In the genomic region with DNA sequence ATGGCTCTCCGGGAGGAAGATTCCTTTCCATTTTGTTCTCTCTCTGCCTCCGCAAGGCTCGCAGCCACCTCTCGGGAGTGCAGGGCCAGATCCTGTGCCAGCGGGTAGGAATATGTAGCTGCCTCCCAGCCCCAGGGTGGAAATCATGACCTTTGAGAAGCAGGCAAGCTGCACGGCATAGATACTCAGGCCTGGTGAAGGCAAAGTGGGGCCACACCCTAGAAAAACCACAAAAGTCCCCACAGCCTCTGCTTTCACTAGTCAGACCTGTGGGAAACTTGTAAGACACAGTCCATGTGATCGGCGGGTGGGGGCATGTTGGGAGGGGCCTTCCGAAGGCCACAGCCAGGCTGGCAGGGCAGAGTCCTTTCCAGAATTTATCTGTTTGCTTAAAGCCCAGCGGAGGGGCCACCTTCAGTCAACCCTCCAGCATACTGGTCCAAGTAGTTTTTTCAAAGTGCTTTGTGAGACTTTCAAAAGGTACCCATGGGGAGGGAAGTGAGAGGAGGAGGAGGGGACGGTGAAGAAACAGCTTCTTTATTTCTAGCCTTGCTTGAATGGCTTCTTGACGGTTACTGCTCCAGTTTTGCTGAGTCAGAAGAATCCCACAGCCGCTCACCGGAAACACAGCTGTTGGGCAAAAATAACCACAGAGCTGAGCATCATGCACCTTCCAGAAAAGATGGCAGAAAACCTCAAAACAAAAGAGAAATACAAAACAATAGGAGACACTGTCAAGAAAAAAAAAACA, we compare ENCODE assay signal across 8 cellular contexts. TPM values are rescaled to one million over a fixed set of nuclear protein-coding genes. Genes with fewer than 3 reads are reported as not detected.
DNase-seq lines count a peak whose midpoint lies in the region; ATAC-seq and TF ChIP-seq lines count a peak whose summit lies in the region.

Gene MAP1LC3B2, plus strand, starts transcription at position 52 of the 751 bp plus-strand sequence. CDS start 16,562 bp downstream, outside the sequence.

- H3K36me3 ChIP-seq in PC-3 (ENCODE audit: low read depth, low read length) (no peaks in the 10 kb centered on the region; the same call in 1 of the 2 replicates), ovary (no peaks in the 10 kb centered on the region), tibial nerve (no peaks in the 10 kb centered on the region)

- H3K27me3 Mint-ChIP-seq in activated T-helper 1 cell treated with anti-CD3 and anti-CD28 coated beads, Interleukin-12 subunit alpha, Interleukin-12 subunit beta, Interleukin-2, Interleukin-4 antibody, amounts not matched to agents 30 ng/mL and 10 ng/mL and 1 ng/mL, durations not matched to agents 14 hours and 24 hours and 36 hours (ENCODE audit: insufficient read depth), result peaks cover 6% of the 10 kb centered on the region

- TF ChIP-seq CTCF in PC-3 (conservative IDR thresholded peaks at IDR 0.05; ENCODE audit: low read depth, low read length), result no peak
- TF ChIP-seq CTCF in ovary (IDR thresholded peaks at IDR 0.05), result no peak
- TF ChIP-seq CTCF in tibial nerve (IDR thresholded peaks at IDR 0.05), result no peak

- 36 to 37% (median 37%) methylated on average over 14 of the region's 14 CpGs for WGBS in ovary, 3 donors
- WGBS in tibial nerve, 2 donors, result 30% methylated on average over 14 of the region's 14 CpGs

- intact Hi-C loops in PC-3 (cut with micrococcal nuclease) (no loop called here), ovary (cut with DNase I) (no loop called here)
- intact Hi-C loops in activated T-helper 1 cell treated with anti-CD3 and anti-CD28 coated beads, Interleukin-12 subunit alpha, Interleukin-12 subunit beta, Interleukin-2, Interleukin-4 antibody, amounts not matched to agents 30 ng/mL and 10 ng/mL and 1 ng/mL, durations not matched to agents 14 hours and 24 hours and 36 hours (cut with micrococcal nuclease), result loop anchor here (1.0 to 10.0 kb wide), 10 partner anchors 21 to 499 kb away; partner anchors contain the start of gene MED13L

- no peaks in the 10 kb centered on the region for H3F3A ChIP-seq in PC-3 (ENCODE audit: low read length, unreplicated experiment)

- peaks cover 6% of the 10 kb centered on the region for H3K36me3 Mint-ChIP-seq in activated T-helper 1 cell treated with anti-CD3 and anti-CD28 coated beads, Interleukin-12 subunit alpha, Interleukin-12 subunit beta, Interleukin-2, Interleukin-4 antibody, amounts not matched to agents 30 ng/mL and 10 ng/mL and 1 ng/mL, durations not matched to agents 14 hours and 24 hours and 36 hours (ENCODE audit: low read depth)

- peak within 1 kb of the TSS; percentile 94 for H3K27ac Mint-ChIP-seq in activated T-helper 1 cell treated with anti-CD3 and anti-CD28 coated beads, Interleukin-12 subunit alpha, Interleukin-12 subunit beta, Interleukin-2, Interleukin-4 antibody, amounts not matched to agents 30 ng/mL and 10 ng/mL and 1 ng/mL, durations not matched to agents 14 hours and 24 hours and 36 hours

- DNase-seq in PC-3 (peak; percentile 74), foreskin melanocyte (peak; percentile 69), ovary (peak in 3 of 5 donors; percentile 30 to 51 (median 49)), tibial nerve (ENCODE audit: low spot score in 2 of 2) (peak in 1 of 2 donors; percentile 44), NCI-H82 (lab: John Stamatoyannopoulos, UW) (no peak)
- peak; percentile 86 for DNase-seq in activated T-helper 1 cell treated with anti-CD3 and anti-CD28 coated beads, Interleukin-12 subunit alpha, Interleukin-12 subunit beta, Interleukin-2, Interleukin-4 antibody, amounts not matched to agents 30 ng/mL and 10 ng/mL and 1 ng/mL, durations not matched to agents 14 hours and 24 hours and 36 hours (ENCODE audit: low spot score)

- ATAC-seq in GM18517 (IDR thresholded peaks at IDR 0.05; ENCODE audit: unreplicated experiment) (peak; percentile 77), HG02938 (IDR thresholded peaks at IDR 0.05; ENCODE audit: unreplicated experiment) (peak; percentile 82), PC-3 (peak; percentile 87)

- H3K27ac ChIP-seq in PC-3 (ENCODE audit: low read length) (peak within 1 kb of the TSS; percentile 86), ovary (no peak within 1 kb of the TSS), tibial nerve (peak within 1 kb of the TSS in 3 of 4 donors; percentile 31 to 65 (median 48))

- no peaks in the 10 kb centered on the region for H3K9me2 ChIP-seq in PC-3 (replicated peaks; ENCODE audit: low read length)

- POLR2A ChIA-PET in PC-3 (lab: Charles Lee; ENCODE audit: unreplicated experiment), result interaction anchor here (0.6 kb wide), 1 partner anchor 40 kb away, joined by 5 read pairs; no protein-coding TSS in a partner anchor

- TF ChIP-seq POLR2A in ovary (IDR thresholded peaks at IDR 0.05), result no peak
- no peak for TF ChIP-seq POLR2A in tibial nerve (IDR thresholded peaks at IDR 0.05)

- H3K4me3 ChIP-seq in PC-3 (ENCODE audit: low read length) (no peak within 1 kb of the TSS), ovary (no peak within 1 kb of the TSS), tibial nerve (peak within 1 kb of the TSS in 1 of 4 donors; percentile 9)

- H3K4me1 Mint-ChIP-seq in activated T-helper 1 cell treated with anti-CD3 and anti-CD28 coated beads, Interleukin-12 subunit alpha, Interleukin-12 subunit beta, Interleukin-2, Interleukin-4 antibody, amounts not matched to agents 30 ng/mL and 10 ng/mL and 1 ng/mL, durations not matched to agents 14 hours and 24 hours and 36 hours (ENCODE audit: low read depth), result peaks cover 38% of the 10 kb centered on the region

- BruUV-seq in PC-3 (replicated peaks; lab: Mats Ljungman, UMichigan), result no TSS peak

- H3K79me2 ChIP-seq in PC-3 (ENCODE audit: low read length), result no peaks in the 10 kb centered on the region

- peaks cover 18% of the 10 kb centered on the region for H3K9me3 Mint-ChIP-seq in activated T-helper 1 cell treated with anti-CD3 and anti-CD28 coated beads, Interleukin-12 subunit alpha, Interleukin-12 subunit beta, Interleukin-2, Interleukin-4 antibody, amounts not matched to agents 30 ng/mL and 10 ng/mL and 1 ng/mL, durations not matched to agents 14 hours and 24 hours and 36 hours

- peaks cover 14% of the 10 kb centered on the region for H3K4me1 ChIP-seq in PC-3 (ENCODE audit: insufficient read depth, low read length)
- peaks cover 4% of the 10 kb centered on the region for H3K4me1 ChIP-seq in ovary (ENCODE audit: insufficient read depth)
- H3K4me1 ChIP-seq in tibial nerve, result peaks cover 0 to 19% (median 10%) of the 10 kb centered on the region in 4 donors

- H2AFZ ChIP-seq in PC-3 (ENCODE audit: low read length), result peak within 1 kb of the TSS; percentile 67

- H3K4me3 Mint-ChIP-seq in activated T-helper 1 cell treated with anti-CD3 and anti-CD28 coated beads, Interleukin-12 subunit alpha, Interleukin-12 subunit beta, Interleukin-2, Interleukin-4 antibody, amounts not matched to agents 30 ng/mL and 10 ng/mL and 1 ng/mL, durations not matched to agents 14 hours and 24 hours and 36 hours, result peak within 1 kb of the TSS; percentile 65

- no peak for TF ChIP-seq EP300 in ovary (IDR thresholded peaks at IDR 0.05)
- peak in 1 of 2 donors; percentile 61 for TF ChIP-seq EP300 in tibial nerve (IDR thresholded peaks at IDR 0.05)

- CTCF ChIA-PET in PC-3 (lab: Charles Lee), result no interaction called here

- H3K4me2 ChIP-seq in PC-3 (ENCODE audit: low read length), result peak within 1 kb of the TSS; percentile 63

- H3K27me3 ChIP-seq in PC-3 (ENCODE audit: low read length), result no peaks in the 10 kb centered on the region
- no peaks in the 10 kb centered on the region for H3K27me3 ChIP-seq in ovary
- no peaks in the 10 kb centered on the region for H3K27me3 ChIP-seq in tibial nerve

- peak within 1 kb of the TSS; percentile 53 for H3K9ac ChIP-seq in PC-3 (ENCODE audit: low read length)

- H4K20me1 ChIP-seq in PC-3 (ENCODE audit: low read length), result no peaks in the 10 kb centered on the region

- H3K9me3 ChIP-seq in PC-3 (ENCODE audit: low read length), result peaks cover 7% of the 10 kb centered on the region; the same call in 1 of the 2 replicates
- H3K9me3 ChIP-seq in ovary, result no peaks in the 10 kb centered on the region
- H3K9me3 ChIP-seq in tibial nerve, result peaks cover 0 to 15% (median 2%) of the 10 kb centered on the region in 4 donors

RNA-seq across cellular contexts. Expression of gene MAP1LC3B2, which starts in this region (rescaled TPM):
- total RNA-seq in PC-3 (2014; rRNA removed) (not detected in 2 replicates), ovary (1 to 10 TPM in 6 of 7 donors, under 1 TPM in 1; 0.80 to 9.9 (median 3.1) TPM), tibial nerve (1 to 10 TPM in 1 of 4 donors, under 1 TPM in 1, not detected in 2; 0.98 to 1.7 TPM)
- 0.49 and 0.57 TPM in 2 replicates for total RNA-seq in activated T-helper 1 cell treated with anti-CD3 and anti-CD28 coated beads, Interleukin-12 subunit alpha, Interleukin-12 subunit beta, Interleukin-2, Interleukin-4 antibody, amounts not matched to agents 30 ng/mL and 10 ng/mL and 1 ng/mL, durations not matched to agents 14 hours and 24 hours and 36 hours
- polyA plus RNA-seq in ovary, result 1 to 10 TPM; 2.1 to 2.2 TPM

Comparison
In these comparisons a context has a peak if more than half of its experiments do, and no peak if none do; other contexts are left out.
1. Peak in DNase-seq, ATAC-seq, H3K27ac ChIP-seq, H3K9ac ChIP-seq and H3K4me2 ChIP-seq in PC-3; RNA of the gene not detected or under 1 TPM.
2. Peak in DNase-seq in activated T-helper 1 cell treated with anti-CD3 and anti-CD28 coated beads, Interleukin-12 subunit alpha, Interleukin-12 subunit beta, Interleukin-2, Interleukin-4 antibody, amounts not matched to agents 30 ng/mL and 10 ng/mL and 1 ng/mL, durations not matched to agents 14 hours and 24 hours and 36 hours; RNA of the gene not detected or under 1 TPM.
3. H3K27ac ChIP-seq: peak in tibial nerve (3 of 4); none in ovary (0 of 2).
4. Peak in every context shown above with its lines, with median percentiles within 50 percentile points of each other: ATAC-seq.